ENCODE assay signal across 8 cellular contexts in the genomic region with DNA sequence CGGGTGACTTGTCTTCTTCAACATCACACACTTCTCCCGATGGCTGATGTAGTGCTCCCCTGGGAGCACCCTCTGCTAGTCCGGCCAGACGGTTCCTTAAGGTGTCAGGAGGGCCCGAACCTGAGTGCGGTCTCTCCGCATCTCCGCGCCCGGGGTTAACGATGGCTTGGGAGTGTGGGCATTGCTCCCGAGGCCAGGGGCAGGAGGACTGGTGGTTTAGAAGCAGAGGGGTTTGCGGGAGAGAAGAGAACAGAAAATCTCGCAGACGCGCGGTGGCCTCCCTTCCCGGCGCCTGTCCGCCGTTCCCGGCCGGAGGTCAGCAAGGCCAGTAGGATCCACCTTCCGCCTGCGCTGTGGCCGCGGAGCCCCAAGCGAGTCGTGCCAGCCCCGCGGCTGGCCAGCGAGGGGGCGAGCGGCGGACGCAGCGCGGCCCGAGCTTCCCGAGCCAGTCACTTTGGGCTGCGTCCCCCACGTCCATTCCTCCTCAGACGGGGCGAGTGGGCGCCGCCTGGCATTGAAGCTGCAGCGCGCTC. TPM values are rescaled to one million over a fixed set of nuclear protein-coding genes. Genes with fewer than 3 reads are reported as not detected.
DNase-seq lines count a peak whose midpoint lies in the region; ATAC-seq and TF ChIP-seq lines count a peak whose summit lies in the region.

No MANE protein-coding gene starts in this region.

- peak; percentile 61 for DNase-seq in H7
- DNase-seq in activated CD4-positive, alpha-beta memory T cell treated with anti-CD3 and anti-CD28 coated beads, Interleukin-2, amount 10 ng/mL, durations not matched to agents 7 days and 5 days, result no peak
- peak; percentile 40 for DNase-seq in Right ventricle myocardium superior
- no peak for DNase-seq in prostate gland (ENCODE audit: low spot score)
- DNase-seq in NCI-H510A (lab: John Stamatoyannopoulos, UW), result no peak
- DNase-seq in NCI-H2107 treated with DMSO at 0.1 percent for 48 hours (lab: John Stamatoyannopoulos, UW; ENCODE audit: unreplicated experiment), result no peak
- no peak for DNase-seq in kidney tubule cell (ENCODE audit: low spot score)
- DNase-seq in NCI-H226, result no peak

- no peak overlapping the region for H3K27ac Mint-ChIP-seq in activated CD4-positive, alpha-beta memory T cell treated with anti-CD3 and anti-CD28 coated beads, Interleukin-2, amount 10 ng/mL, durations not matched to agents 7 days and 5 days

- no peak for TF ChIP-seq POLR2A in prostate gland (IDR thresholded peaks at IDR 0.05)

- H3K36me3 ChIP-seq in H7 (replicated peaks; ENCODE audit: control insufficient read depth, insufficient read depth, low read length) (no peaks in the 10 kb centered on the region), prostate gland (no peaks in the 10 kb centered on the region)

- CTCF ChIA-PET in activated CD4-positive, alpha-beta memory T cell treated with anti-CD3 and anti-CD28 coated beads, Interleukin-2, amount 10 ng/mL, durations not matched to agents 7 days and 5 days (lab: Charles Lee), result interaction anchor here (0.9 to 3.4 kb wide), 3 partner anchors 12 to 181 kb away, joined by 3 to 13 read pairs (median 3); no protein-coding TSS in a partner anchor

- no peaks in the 10 kb centered on the region for H3K9me3 Mint-ChIP-seq in activated CD4-positive, alpha-beta memory T cell treated with anti-CD3 and anti-CD28 coated beads, Interleukin-2, amount 10 ng/mL, durations not matched to agents 7 days and 5 days

- peak overlapping the region; percentile 59 for H3K4me3 Mint-ChIP-seq in activated CD4-positive, alpha-beta memory T cell treated with anti-CD3 and anti-CD28 coated beads, Interleukin-2, amount 10 ng/mL, durations not matched to agents 7 days and 5 days

- no peak for TF ChIP-seq CTCF in prostate gland (IDR thresholded peaks at IDR 0.05)

- peak; percentile 57 for ATAC-seq in Right ventricle myocardium superior (ENCODE audit: poor library complexity)

- no peaks in the 10 kb centered on the region for H3K4me1 ChIP-seq in prostate gland (replicated peaks)

- peaks cover 82% of the 10 kb centered on the region for H3K27me3 Mint-ChIP-seq in activated CD4-positive, alpha-beta memory T cell treated with anti-CD3 and anti-CD28 coated beads, Interleukin-2, amount 10 ng/mL, durations not matched to agents 7 days and 5 days

- POLR2A ChIA-PET in activated CD4-positive, alpha-beta memory T cell treated with anti-CD3 and anti-CD28 coated beads, Interleukin-2, amount 10 ng/mL, durations not matched to agents 7 days and 5 days (lab: Charles Lee), result interaction anchor here (0.8 to 1.7 kb wide), 2 partner anchors 23 to 25 kb away, joined by 3 to 5 read pairs; a partner anchor contains a TSS

- H3K36me3 Mint-ChIP-seq in activated CD4-positive, alpha-beta memory T cell treated with anti-CD3 and anti-CD28 coated beads, Interleukin-2, amount 10 ng/mL, durations not matched to agents 7 days and 5 days (ENCODE audit: low read depth), result no peaks in the 10 kb centered on the region

- H3K4me3 ChIP-seq in H7 (ENCODE audit: insufficient read depth, low read depth, low read length) (peak overlapping the region; percentile 62), prostate gland (peak overlapping the region; percentile 34 to 49)

- H3K9me3 ChIP-seq in prostate gland, result no peaks in the 10 kb centered on the region

- H3K27me3 ChIP-seq in H7 (ENCODE audit: control insufficient read depth, insufficient read depth, low read length) (peaks cover 41% of the 10 kb centered on the region), prostate gland (replicated peaks; ENCODE audit: insufficient read depth) (no peaks in the 10 kb centered on the region)

- intact Hi-C loops in Right ventricle myocardium superior (cut with DNase I), result no loop called here
- intact Hi-C loops in prostate gland (cut with DNase I), result loop anchor here (2.0 kb wide), 1 partner anchor 25 kb away; a partner anchor contains a TSS

- WGBS in prostate gland, result 1% methylated on average over 48 of the region's 48 CpGs

- H3K27ac ChIP-seq in prostate gland, result peak overlapping the region; percentile 30 to 69

- H3K4me1 Mint-ChIP-seq in activated CD4-positive, alpha-beta memory T cell treated with anti-CD3 and anti-CD28 coated beads, Interleukin-2, amount 10 ng/mL, durations not matched to agents 7 days and 5 days, result peaks cover 40% of the 10 kb centered on the region

RNA-seq across cellular contexts. Expression of a gene that starts 0.7 kb away (rescaled TPM):
- 9.2 and 9.9 TPM in 2 replicates for total RNA-seq in H7 (2014; rRNA removed; shearing (Covaris generic))
- total RNA-seq in activated CD4-positive, alpha-beta memory T cell treated with anti-CD3 and anti-CD28 coated beads, Interleukin-2, amount 10 ng/mL, durations not matched to agents 7 days and 5 days, result under 1 TPM; 0.28 to 0.50 TPM
- 9.2 TPM for total RNA-seq in Right ventricle myocardium superior
- total RNA-seq in prostate gland, result 10 to 100 TPM; 20.0 to 29.8 TPM

RNA-seq across cellular contexts. Expression of a gene that starts 25.6 kb away (rescaled TPM):
- 53.9 and 69.2 TPM in 2 replicates for total RNA-seq in H7 (2014; rRNA removed; shearing (Covaris generic))
- total RNA-seq in activated CD4-positive, alpha-beta memory T cell treated with anti-CD3 and anti-CD28 coated beads, Interleukin-2, amount 10 ng/mL, durations not matched to agents 7 days and 5 days, result 10 to 100 TPM; 45.5 to 49.0 TPM
- total RNA-seq in Right ventricle myocardium superior (23.0 TPM), prostate gland (10 to 100 TPM; 29.6 to 67.6 TPM)

RNA-seq across cellular contexts. Expression of a gene that starts 26.0 kb away (rescaled TPM):
- 40.6 and 59.3 TPM in 2 replicates for total RNA-seq in H7 (2014; rRNA removed; shearing (Covaris generic))
- 10 to 100 TPM; 73.5 to 87.0 TPM for total RNA-seq in activated CD4-positive, alpha-beta memory T cell treated with anti-CD3 and anti-CD28 coated beads, Interleukin-2, amount 10 ng/mL, durations not matched to agents 7 days and 5 days
- 49.1 TPM for total RNA-seq in Right ventricle myocardium superior
- 100 to 1,000 TPM in 1 of 2 donors, 10 to 100 TPM in 1; 32.0 to 163 TPM for total RNA-seq in prostate gland

Comparison
In these comparisons a context has a peak if more than half of its experiments do, and no peak if none do; other contexts are left out.
1. DNase-seq: peak in H7 (single experiment) and Right ventricle myocardium superior (single experiment); none in activated CD4-positive, alpha-beta memory T cell treated with anti-CD3 and anti-CD28 coated beads, Interleukin-2, amount 10 ng/mL, durations not matched to agents 7 days and 5 days (single experiment), prostate gland (single experiment), NCI-H510A (single experiment), NCI-H2107 treated with DMSO at 0.1 percent for 48 hours (single experiment), kidney tubule cell (single experiment) and NCI-H226 (single experiment).